In the genomic region with DNA sequence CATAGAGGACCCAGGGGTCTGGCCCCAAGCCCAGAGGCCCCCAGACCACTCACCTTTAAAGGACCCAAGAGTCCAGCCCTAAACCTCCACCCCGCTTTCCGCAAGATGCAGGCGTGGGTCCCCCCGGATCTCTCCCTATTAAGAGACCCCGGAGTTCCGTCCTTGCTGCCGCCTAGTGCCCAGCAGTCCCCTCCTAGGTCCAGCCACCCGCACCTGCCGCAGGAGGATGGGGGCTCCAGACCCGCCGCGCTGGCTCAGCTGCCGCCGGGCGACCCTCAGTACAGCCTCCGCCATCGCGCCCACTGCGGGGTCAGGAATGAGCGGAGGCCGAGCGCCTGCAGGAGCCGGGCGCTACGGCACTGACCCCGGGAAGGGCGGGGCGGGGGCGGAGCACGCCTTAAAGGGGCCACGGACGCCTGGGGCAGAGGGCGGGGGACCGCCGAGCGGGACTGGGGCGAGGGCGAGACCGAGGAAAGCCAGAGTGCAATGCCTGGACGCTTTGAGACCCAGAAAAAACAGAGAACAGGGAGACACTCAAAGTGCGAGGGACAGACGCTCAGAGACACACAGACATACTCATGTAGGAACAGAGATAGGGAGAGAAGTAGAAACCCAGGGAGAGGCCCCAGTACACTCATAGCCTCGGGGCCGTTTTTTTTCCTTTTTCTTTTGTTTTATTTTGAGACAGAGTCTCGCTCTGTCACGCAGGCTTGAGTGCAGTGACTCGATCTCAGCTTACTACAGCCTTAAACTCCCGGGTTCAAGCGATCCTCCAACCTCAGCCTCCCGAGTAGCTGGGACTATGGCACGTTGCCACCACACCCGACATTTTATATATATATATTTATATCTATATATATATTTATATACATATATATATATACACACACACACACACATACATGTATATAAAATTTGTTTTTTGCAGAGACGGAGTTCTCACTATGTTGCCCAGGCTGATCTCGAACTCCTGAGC, we compare ENCODE assay signal across 8 cellular contexts. TPM values are rescaled to one million over a fixed set of nuclear protein-coding genes. Genes with fewer than 3 reads are reported as not detected.
DNase-seq lines count a peak whose midpoint lies in the region; ATAC-seq and TF ChIP-seq lines count a peak whose summit lies in the region.

A gene with protein sequence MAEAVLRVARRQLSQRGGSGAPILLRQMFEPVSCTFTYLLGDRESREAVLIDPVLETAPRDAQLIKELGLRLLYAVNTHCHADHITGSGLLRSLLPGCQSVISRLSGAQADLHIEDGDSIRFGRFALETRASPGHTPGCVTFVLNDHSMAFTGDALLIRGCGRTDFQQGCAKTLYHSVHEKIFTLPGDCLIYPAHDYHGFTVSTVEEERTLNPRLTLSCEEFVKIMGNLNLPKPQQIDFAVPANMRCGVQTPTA (minus strand): TSS at position 318 of the 976 bp plus-strand sequence. CDS start 24 bp downstream, at position 294.

- H3K27ac Mint-ChIP-seq in IgD-negative memory B cell (peak within 1 kb of the TSS in 2 of 3 donors; percentile 4 to 86), neural crest cell (ENCODE audit: unreplicated experiment) (peak within 1 kb of the TSS; percentile 98)

- H3K27me3 Mint-ChIP-seq in IgD-negative memory B cell (no peaks in the 10 kb centered on the region), neural crest cell (ENCODE audit: low read depth) (peaks cover 3% of the 10 kb centered on the region)

- H3K4me3 Mint-ChIP-seq in IgD-negative memory B cell (peak within 1 kb of the TSS; percentile 63 to 96 (median 90)), neural crest cell (peak within 1 kb of the TSS; percentile 95)

- peaks cover 6 to 19% (median 6%) of the 10 kb centered on the region in 3 donors for H3K4me1 Mint-ChIP-seq in IgD-negative memory B cell
- H3K4me1 Mint-ChIP-seq in neural crest cell, result peaks cover 32% of the 10 kb centered on the region

- H3K36me3 Mint-ChIP-seq in IgD-negative memory B cell, result no peaks in the 10 kb centered on the region
- no peaks in the 10 kb centered on the region for H3K36me3 Mint-ChIP-seq in neural crest cell (ENCODE audit: low read depth)

- no peaks in the 10 kb centered on the region for H3K9me3 Mint-ChIP-seq in IgD-negative memory B cell
- H3K9me3 Mint-ChIP-seq in neural crest cell, result no peaks in the 10 kb centered on the region

- peak within 1 kb of the TSS; percentile 50 for H3K27ac ChIP-seq in C4-2B

- ATAC-seq in GM19455 (IDR thresholded peaks at IDR 0.05; ENCODE audit: unreplicated experiment), result peak; percentile 65

- peak; percentile 52 for DNase-seq in SIG-M5 treated with dmso at 0.1 percent for 504 hours (lab: John Stamatoyannopoulos, UW; ENCODE audit: unreplicated experiment)
- DNase-seq in activated gamma-delta T cell treated with anti-CD3 and anti-CD28 coated beads, Interleukin-2, amount 50 U/mL, for 16 hours (ENCODE audit: low read depth), result peak; percentile 60
- DNase-seq in foreskin melanocyte, result peak; percentile 89
- DNase-seq in neural crest cell (ENCODE audit: low read depth, low spot score), result peak; percentile 76
- DNase-seq in superior temporal gyrus (ENCODE audit: extremely low spot score), result peak; percentile 66

- TF ChIP-seq CTCF in C4-2B (conservative IDR thresholded peaks at IDR 0.05) (no peak), neural crest cell (conservative IDR thresholded peaks at IDR 0.05) (peak; percentile 13)

RNA-seq across cellular contexts. Expression of the gene that starts here (rescaled TPM):
- polyA plus RNA-seq in IgD-negative memory B cell, result 25.2 TPM
- 23.7 and 25.0 TPM in 2 replicates for total RNA-seq in neural crest cell

Comparison
In these comparisons a context has a peak if more than half of its experiments do, and no peak if none do; other contexts are left out.
1. Peak in every context shown above with its lines: DNase-seq, ATAC-seq and H3K27ac ChIP-seq.